1 cellular context compared by ENCODE assay signal in the genomic region with DNA sequence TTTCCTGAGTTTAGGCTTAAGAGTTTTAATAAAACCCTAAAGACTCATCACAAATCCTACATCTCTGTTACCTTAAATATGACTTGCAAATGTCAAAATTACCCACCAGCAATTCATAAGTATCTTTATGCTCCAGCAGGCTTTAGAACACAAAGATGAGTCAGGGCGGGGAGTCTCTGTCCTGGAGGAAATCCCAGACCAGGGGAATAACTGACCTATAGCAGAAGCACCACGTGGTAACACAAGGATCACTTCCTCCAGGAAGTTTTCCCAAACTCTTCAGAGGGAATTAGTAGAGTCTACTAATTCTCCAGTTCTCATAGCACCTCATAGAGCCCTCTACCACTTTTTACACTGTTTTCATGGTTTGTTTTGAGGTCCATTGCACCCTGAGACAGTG.
TF ChIP-seq lines count a peak whose summit lies in the region.

No MANE protein-coding gene starts in this region.

TF ChIP-seq in endothelial cell of umbilical vein, 7 proteins besides CTCF, POLR2A, EP300 and RAD21:
- TF ChIP-seq, protein P1, sequence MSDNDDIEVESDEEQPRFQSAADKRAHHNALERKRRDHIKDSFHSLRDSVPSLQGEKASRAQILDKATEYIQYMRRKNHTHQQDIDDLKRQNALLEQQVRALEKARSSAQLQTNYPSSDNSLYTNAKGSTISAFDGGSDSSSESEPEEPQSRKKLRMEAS (IDR thresholded peaks at IDR 0.05; ENCODE audit: insufficient read depth, insufficient read length): no peak
- TF ChIP-seq MYC (IDR thresholded peaks at IDR 0.05; ENCODE audit: low read depth, low read length): no peak
- TF ChIP-seq EZH2 (IDR thresholded peaks at IDR 0.05; ENCODE audit: borderline replicate concordance, low read depth, low read length, severe bottlenecking): no peak
- peak; percentile 23 for TF ChIP-seq FOS (IDR thresholded peaks at IDR 0.05; ENCODE audit: borderline replicate concordance, insufficient read depth, low read length)
- TF ChIP-seq POLR2AphosphoS5 (IDR thresholded peaks at IDR 0.05; ENCODE audit: insufficient read depth, low read depth, low read length): no peak
